In genomic region chr18:25289040-25289631, GRCh38 we compare ENCODE assay signal across 9 cellular contexts.
A peak's percentile ranks its signal among the peaks of the same experiment; 100 is the strongest.
DNase-seq lines count a peak whose midpoint lies in the region; ATAC-seq and TF ChIP-seq lines count a peak whose summit lies in the region.
"Had no signal": no experiment of that assay in that cellular context is flagged by ENCODE, and none has a peak within 500 bp of the region (broad histone marks: within the 10 kb centered on the region; RNA-seq: fewer than 3 reads in every experiment).

No MANE protein-coding gene starts in this region.

- DNase-seq in LoVo (ENCODE audit: low spot score) (peak; percentile 16), breast epithelium (ENCODE audit: low spot score in 2 of 2) (no peak), lower lobe of right lung (peak; percentile 43), transverse colon (no peak), MV-4-11 (lab: John Stamatoyannopoulos, UW) (no peak), NK-92 (lab: John Stamatoyannopoulos, UW; ENCODE audit: unreplicated experiment) (no peak), vagina (ENCODE audit: extremely low spot score in 2 of 2) (no peak)
- DNase-seq: naive B cell had no signal

- peak overlapping the region; percentile 26 to 71 for H3K27ac ChIP-seq in breast epithelium
- peak overlapping the region; percentile 13 for H3K27ac ChIP-seq in lower lobe of right lung
- peak overlapping the region; percentile 8 to 43 (median 24) for H3K27ac ChIP-seq in transverse colon
- H3K27ac ChIP-seq in vagina, result no peak overlapping the region

- TF ChIP-seq EP300 in transverse colon (IDR thresholded peaks at IDR 0.05; ENCODE audit: low read depth), result no peak

- intact Hi-C loops in breast epithelium (cut with DNase I; ENCODE audit: low total_unique reads), result no loop called here
- intact Hi-C loops in lower lobe of right lung (cut with DNase I), result no loop called here
- intact Hi-C loops in transverse colon (cut with DNase I; ENCODE audit: low total_unique reads), result no loop called here
- intact Hi-C loops in vagina (cut with DNase I), result no loop called here

- WGBS in transverse colon (ENCODE audit: low coverage in 1 of 2), 2 donors, result 24 to 35% methylated on average over 7 to 9 of the region's 9 CpGs

- TF ChIP-seq POLR2A in breast epithelium (IDR thresholded peaks at IDR 0.05) (no peak), transverse colon (IDR thresholded peaks at IDR 0.05) (no peak), vagina (IDR thresholded peaks at IDR 0.05) (no peak)

- H3K27me3 ChIP-seq in breast epithelium (no peaks in the 10 kb centered on the region), lower lobe of right lung (ENCODE audit: low read depth) (no peaks in the 10 kb centered on the region), transverse colon (no peaks in the 10 kb centered on the region), vagina (no peaks in the 10 kb centered on the region)

- H3K9me3 ChIP-seq in breast epithelium (no peaks in the 10 kb centered on the region), lower lobe of right lung (no peaks in the 10 kb centered on the region), transverse colon (no peaks in the 10 kb centered on the region), vagina (no peaks in the 10 kb centered on the region)

- H3K4me1 ChIP-seq in breast epithelium, result peaks cover 0 to 14% of the 10 kb centered on the region in 2 donors
- H3K4me1 ChIP-seq in lower lobe of right lung, result peaks cover 22% of the 10 kb centered on the region
- H3K4me1 ChIP-seq in transverse colon, result peaks cover 0 to 11% (median 0%) of the 10 kb centered on the region in 4 donors
- H3K4me1 ChIP-seq in vagina, result peaks cover 29% of the 10 kb centered on the region

- H3K4me3 ChIP-seq in breast epithelium (peak overlapping the region in 1 of 3 donors; percentile 31), lower lobe of right lung (no peak overlapping the region), transverse colon (no peak overlapping the region), vagina (no peak overlapping the region)

- in situ Hi-C loops in transverse colon (cut with MboI; ENCODE audit: low pct_ligation_motif_present in 1 of 4, low pct_unique_long_range_greater_than_20kb in 1 of 4, low sequenced_read_pairs in 3 of 4), result no loop called here

- ATAC-seq in lower lobe of right lung (peak in 1 of 2 donors; percentile 46), GM21619 (IDR thresholded peaks at IDR 0.05; ENCODE audit: unreplicated experiment) (no peak)

- H3K36me3 ChIP-seq in breast epithelium (no peaks in the 10 kb centered on the region), lower lobe of right lung (no peaks in the 10 kb centered on the region), transverse colon (no peaks in the 10 kb centered on the region), vagina (no peaks in the 10 kb centered on the region)

- no peak for TF ChIP-seq CTCF in breast epithelium (IDR thresholded peaks at IDR 0.05)
- TF ChIP-seq CTCF in lower lobe of right lung (IDR thresholded peaks at IDR 0.05), result no peak
- no peak for TF ChIP-seq CTCF in transverse colon (IDR thresholded peaks at IDR 0.05)
- TF ChIP-seq CTCF in vagina (IDR thresholded peaks at IDR 0.05), result no peak

Comparison
In these comparisons a context has a peak if more than half of its experiments do, and no peak if none do; other contexts are left out.
1. DNase-seq: peak in LoVo (single experiment) and lower lobe of right lung (single experiment); none in breast epithelium (0 of 2), transverse colon (single experiment), MV-4-11 (single experiment), NK-92 (single experiment) and vagina (0 of 2).